In genomic region chr6:101876431-101876830, GRCh38 we compare ENCODE assay signal across 30 cellular contexts.
A peak's percentile ranks its signal among the peaks of the same experiment; 100 is the strongest.
DNase-seq lines count a peak whose midpoint lies in the region; TF ChIP-seq lines count a peak whose summit lies in the region.
"Had no signal": no experiment of that assay in that cellular context is flagged by ENCODE, and none has a peak within 500 bp of the region (broad histone marks: within the 10 kb centered on the region; RNA-seq: fewer than 3 reads in every experiment).

No MANE protein-coding gene starts in this region.

- H3K27me3 ChIP-seq in HAP-1 (ENCODE audit: low read depth) (no peaks in the 10 kb centered on the region), neural cell (ENCODE audit: insufficient read depth, low read depth, low read length) (no peaks in the 10 kb centered on the region), SJCRH30 (no peaks in the 10 kb centered on the region)
- H3K27me3 ChIP-seq: BE2C, cardiac muscle cell, heart left ventricle, right lobe of liver had no signal

- H3K4me3 ChIP-seq in HAP-1 (no peak overlapping the region), neural cell (ENCODE audit: low read length) (no peak overlapping the region), SJCRH30 (no peak overlapping the region)
- H3K4me3 ChIP-seq: cardiac muscle cell, GM12878, heart left ventricle, PC-9, right lobe of liver, thoracic aorta had no signal

- H3K9me2 ChIP-seq in neural cell (ENCODE audit: insufficient read depth, low read length) = no peaks in the 10 kb centered on the region

- no peak overlapping the region for H3K4me2 ChIP-seq in neural cell (ENCODE audit: low read length)
- H3K4me2 ChIP-seq: PC-9 had no signal

- H3K9ac ChIP-seq in neural cell (ENCODE audit: low read length) = no peak overlapping the region

- H3K9me3 ChIP-seq in HAP-1 (no peaks in the 10 kb centered on the region), neural cell (ENCODE audit: low read length) (no peaks in the 10 kb centered on the region), SJCRH30 (replicated peaks) (no peaks in the 10 kb centered on the region)
- H3K9me3 ChIP-seq: BE2C, right lobe of liver, thoracic aorta had no signal

- in situ Hi-C loops in HAP-1 (cut with MboI; ENCODE audit: low sequenced_read_pairs) = no loop called here

- H2AFZ ChIP-seq in neural cell (ENCODE audit: low read depth, low read length) = no peak overlapping the region
- H2AFZ ChIP-seq: PC-9 had no signal

- H3K36me3 ChIP-seq in HAP-1 (replicated peaks) = no peaks in the 10 kb centered on the region
- no peaks in the 10 kb centered on the region for H3K36me3 ChIP-seq in neural cell (ENCODE audit: insufficient read depth, low read length)
- no peaks in the 10 kb centered on the region for H3K36me3 ChIP-seq in SJCRH30
- H3K36me3 ChIP-seq: BE2C, cardiac muscle cell, heart left ventricle, right lobe of liver, thoracic aorta had no signal

- DNase-seq in HAP-1 (ENCODE audit: low spot score in 2 of 2) = peak; percentile 76 to 98
- peak; percentile 44 for DNase-seq in NCI-H1417 treated with DMSO at 0.1 percent for 48 hours (lab: John Stamatoyannopoulos, UW)
- peak; percentile 85 for DNase-seq in NCI-H345 treated with DMSO at 0.1 percent for 48 hours (lab: John Stamatoyannopoulos, UW; ENCODE audit: unreplicated experiment)
- no peak for DNase-seq in SJCRH30
- DNase-seq in erythroblast (lab: John Stamatoyannopoulos, UW) = no peak
- no peak for DNase-seq in germinal center (ENCODE audit: low spot score)
- DNase-seq: ACHN; activated B cell treated with CpG ODN at 0.5 μM for 24 hours; activated CD8-positive, alpha-beta memory T cell treated with anti-CD3 and anti-CD28 coated beads, Interleukin-2, amount 10 ng/mL, durations not matched to agents 7 days and 5 days; activated gamma-delta T cell treated with Interleukin-2 at 50 U/mL for 16 hours; activated naive CD8-positive, alpha-beta T cell treated with anti-CD3 and anti-CD28 coated beads, Interleukin-2, amount 10 ng/mL, durations not matched to agents 7 days and 5 days; activated T-cell treated with anti-CD3 and anti-CD28 coated beads, Interleukin-2, amount 50 U/mL, for 48 hours; aorta; BE2C; CD8-positive, alpha-beta memory T cell; cortex of kidney; effector memory CD8-positive, alpha-beta T cell; heart left ventricle; islet precursor cell; left ventricle myocardium superior; mesendoderm; MM.1S; NCI-H187; PC-9; right lobe of liver; stimulated activated CD8-positive, alpha-beta memory T cell treated with anti-CD3 and anti-CD28 coated beads, Interleukin-4, amount 100 ng/mL, for 48 hours had no signal

- no peak for TF ChIP-seq POLR2A in erythroblast (IDR thresholded peaks at IDR 0.05; ENCODE audit: low read length)

- H3K4me1 ChIP-seq in HAP-1 (peaks cover 8% of the 10 kb centered on the region), SJCRH30 (no peaks in the 10 kb centered on the region)
- H3K4me1 ChIP-seq: BE2C, heart left ventricle, right lobe of liver had no signal

- no peak for TF ChIP-seq CTCF in neural cell (IDR thresholded peaks at IDR 0.05; ENCODE audit: poor library complexity, severe bottlenecking)

- H3K79me2 ChIP-seq in neural cell (replicated peaks; ENCODE audit: insufficient read depth, low read length) = no peaks in the 10 kb centered on the region

- no peak for TF ChIP-seq RAD21 in neural cell (conservative IDR thresholded peaks at IDR 0.05)

- no peaks in the 10 kb centered on the region for H4K20me1 ChIP-seq in neural cell (ENCODE audit: insufficient read depth)

- peak; percentile 30 for TF ChIP-seq EP300 in neural cell (conservative IDR thresholded peaks at IDR 0.05; ENCODE audit: poor library complexity, severe bottlenecking)

- H3F3A ChIP-seq in neural cell (ENCODE audit: insufficient read depth, low read length, poor library complexity, severe bottlenecking) = no peaks in the 10 kb centered on the region

- H3K27ac ChIP-seq in neural cell (ENCODE audit: low read length) (no peak overlapping the region), SJCRH30 (no peak overlapping the region)
- H3K27ac ChIP-seq: cardiac muscle cell, heart left ventricle, PC-9, right lobe of liver, thoracic aorta had no signal

TF ChIP-seq in neural cell, 6 proteins besides CTCF, POLR2A, EP300 and RAD21:
- TF ChIP-seq TAF1 (IDR thresholded peaks at IDR 0.05; ENCODE audit: low read depth) (no peak), MXI1 (conservative IDR thresholded peaks at IDR 0.05; ENCODE audit: poor library complexity, severe bottlenecking) (no peak)

Comparison
In these comparisons a context has a peak if more than half of its experiments do, and no peak if none do; other contexts are left out.
1. DNase-seq: peak in HAP-1 (2 of 2), NCI-H1417 treated with DMSO at 0.1 percent for 48 hours (single experiment) and NCI-H345 treated with DMSO at 0.1 percent for 48 hours (single experiment); none in SJCRH30 (0 of 2), erythroblast (0 of 2) and germinal center (single experiment).